ENCODE assay signal across 24 cellular contexts in the genomic region with DNA sequence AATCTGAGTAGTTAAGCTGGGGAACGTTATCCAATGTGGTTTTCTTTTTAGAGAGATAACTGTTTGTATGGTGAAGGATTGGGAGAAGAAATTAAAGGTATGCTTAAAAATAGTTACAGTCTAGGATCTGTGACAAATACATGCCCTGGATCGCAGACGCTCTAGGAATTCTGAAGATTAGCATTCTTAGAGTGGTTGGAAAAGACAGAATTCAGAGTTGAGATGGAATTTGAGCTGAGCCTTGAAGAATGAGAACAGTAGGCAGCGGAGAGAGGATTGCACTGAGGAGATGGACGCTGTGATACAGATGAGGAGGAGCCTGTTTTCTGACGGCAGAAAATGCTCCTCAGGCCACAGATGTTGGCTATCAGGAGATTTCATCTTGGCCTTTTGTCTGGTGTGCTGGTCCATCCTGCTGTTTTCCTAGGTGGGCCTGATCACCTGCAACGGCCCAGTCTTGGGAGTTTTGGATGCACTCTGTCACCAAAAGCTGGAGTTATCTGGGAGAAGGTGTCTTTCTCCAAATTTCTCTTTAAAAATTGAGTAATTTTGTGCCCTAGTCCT. TPM values are rescaled to one million over a fixed set of nuclear protein-coding genes. Genes with fewer than 3 reads are reported as not detected.
DNase-seq lines count a peak whose midpoint lies in the region; ATAC-seq and TF ChIP-seq lines count a peak whose summit lies in the region.
"Had no signal": no experiment of that assay in that cellular context is flagged by ENCODE, and none has a peak within 500 bp of the region (broad histone marks: within the 10 kb centered on the region; RNA-seq: fewer than 3 reads in every experiment).

No MANE protein-coding gene starts in this region.

- H3K14ac ChIP-seq in mesenchymal stem cell (ENCODE audit: low read length in 2 of 2) = no peak overlapping the region

- CTCF ChIA-PET in Caco-2 (lab: Charles Lee) = no interaction called here
- CTCF ChIA-PET in activated CD4-positive, alpha-beta memory T cell treated with anti-CD3 and anti-CD28 coated beads, Interleukin-2, amount 10 ng/mL, durations not matched to agents 7 days and 5 days (lab: Charles Lee) = no interaction called here

- 93% methylated on average over 7 of the region's 7 CpGs for WGBS in mesenchymal stem cell

- H3K27ac Mint-ChIP-seq in Caco-2 (ENCODE audit: unreplicated experiment) (peak overlapping the region; percentile 4), T-helper 17 cell (peak overlapping the region; percentile 24)
- no peak overlapping the region for H3K27ac Mint-ChIP-seq in activated CD4-positive, alpha-beta memory T cell treated with anti-CD3 and anti-CD28 coated beads, Interleukin-2, amount 10 ng/mL, durations not matched to agents 7 days and 5 days
- H3K27ac Mint-ChIP-seq: CD4-positive, CD25-positive, alpha-beta regulatory T cell had no signal

- POLR2A ChIA-PET in Caco-2 (lab: Charles Lee) = no interaction called here
- POLR2A ChIA-PET in activated CD4-positive, alpha-beta memory T cell treated with anti-CD3 and anti-CD28 coated beads, Interleukin-2, amount 10 ng/mL, durations not matched to agents 7 days and 5 days (lab: Charles Lee) = no interaction called here

- H3K18ac ChIP-seq in mesenchymal stem cell (ENCODE audit: low read depth in 1 of 2, low read length in 2 of 2) = no peak overlapping the region

- no peak overlapping the region for H2BK15ac ChIP-seq in mesenchymal stem cell (ENCODE audit: low read depth, poor library complexity, severe bottlenecking)

- no peak overlapping the region for H2BK120ac ChIP-seq in mesenchymal stem cell (ENCODE audit: low read depth, low read length)

- H3K9me3 ChIP-seq in Caco-2 (no peaks in the 10 kb centered on the region), T-helper 17 cell (ENCODE audit: control insufficient read depth, low read length, poor library complexity, severe bottlenecking) (no peaks in the 10 kb centered on the region), mesenchymal stem cell (ENCODE audit: control insufficient read depth, low read length) (no peaks in the 10 kb centered on the region)
- H3K9me3 ChIP-seq: BE2C, HAP-1 had no signal

- H3K4me3 Mint-ChIP-seq in Caco-2 (ENCODE audit: unreplicated experiment) (no peak overlapping the region), T-helper 17 cell (no peak overlapping the region)
- H3K4me3 Mint-ChIP-seq in activated CD4-positive, alpha-beta memory T cell treated with anti-CD3 and anti-CD28 coated beads, Interleukin-2, amount 10 ng/mL, durations not matched to agents 7 days and 5 days = no peak overlapping the region
- H3K4me3 Mint-ChIP-seq: CD4-positive, CD25-positive, alpha-beta regulatory T cell had no signal

- no TSS peak for BruUV-seq in Caco-2 (replicated peaks; lab: Mats Ljungman, UMichigan)

- no peaks in the 10 kb centered on the region for H3K4me1 ChIP-seq in Caco-2
- H3K4me1 ChIP-seq in mesenchymal stem cell (ENCODE audit: control insufficient read depth, insufficient read depth, low read depth, low read length) = peaks cover 22% of the 10 kb centered on the region
- H3K4me1 ChIP-seq: BE2C, HAP-1 had no signal

- no peak overlapping the region for H3K23ac ChIP-seq in mesenchymal stem cell (ENCODE audit: low read length in 2 of 2)

- intact Hi-C loops in Caco-2 (cut with micrococcal nuclease; ENCODE audit: unreplicated experiment) = no loop called here

- H3K9me3 Mint-ChIP-seq in Caco-2 (ENCODE audit: unreplicated experiment) = no peaks in the 10 kb centered on the region
- H3K9me3 Mint-ChIP-seq in activated CD4-positive, alpha-beta memory T cell treated with anti-CD3 and anti-CD28 coated beads, Interleukin-2, amount 10 ng/mL, durations not matched to agents 7 days and 5 days = no peaks in the 10 kb centered on the region
- H3K9me3 Mint-ChIP-seq: CD4-positive, CD25-positive, alpha-beta regulatory T cell had no signal

- H3K36me3 Mint-ChIP-seq in Caco-2 (ENCODE audit: insufficient read depth, unreplicated experiment) (peaks cover 86% of the 10 kb centered on the region), T-helper 17 cell (ENCODE audit: low read depth) (peaks cover 23% of the 10 kb centered on the region)
- peaks cover 23% of the 10 kb centered on the region for H3K36me3 Mint-ChIP-seq in activated CD4-positive, alpha-beta memory T cell treated with anti-CD3 and anti-CD28 coated beads, Interleukin-2, amount 10 ng/mL, durations not matched to agents 7 days and 5 days (ENCODE audit: low read depth)

- H3K4me3 ChIP-seq in Caco-2 (ENCODE audit: low read depth, low read length) (no peak overlapping the region), mesenchymal stem cell (ENCODE audit: insufficient read depth in 1 of 2, low read depth in 1 of 2, low read length in 2 of 2) (no peak overlapping the region), retinal pigment epithelial cell (ENCODE audit: low read length) (no peak overlapping the region)
- H3K4me3 ChIP-seq: GM12878, GM23248, HAP-1 had no signal

- DNase-seq in Caco-2 (no peak), T-helper 17 cell (no peak), mesenchymal stem cell (no peak), retinal pigment epithelial cell (ENCODE audit: low read depth) (peak; percentile 10), DMS 273 (lab: John Stamatoyannopoulos, UW; ENCODE audit: unreplicated experiment) (no peak)
- DNase-seq in activated CD4-positive, alpha-beta memory T cell treated with anti-CD3 and anti-CD28 coated beads, Interleukin-2, amount 10 ng/mL, durations not matched to agents 7 days and 5 days = no peak
- DNase-seq: BE2C; CD4-positive, CD25-positive, alpha-beta regulatory T cell; DMS 273 treated with DMSO at 0.1 percent for 48 hours; DMS79 treated with DMSO at 0.1 percent for 48 hours; GM23248; IMR-90; NCI-H1092 treated with DMSO at 0.1 percent for 48 hours; NCI-H146; NCI-H2029; NCI-H2227 treated with DMSO at 0.1 percent for 48 hours; NCI-H510A treated with DMSO at 0.1 percent for 48 hours; NCI-H748 treated with DMSO at 0.1 percent for 48 hours; SHP77 treated with DMSO at 0.1 percent for 48 hours had no signal

- H2AFZ ChIP-seq in mesenchymal stem cell (ENCODE audit: low read depth, low read length) = no peak overlapping the region
- H2AFZ ChIP-seq: GM23248 had no signal

- TF ChIP-seq CTCF in Caco-2 (IDR thresholded peaks at IDR 0.05; ENCODE audit: insufficient read depth in 1 of 2, low read depth in 1 of 2, low read length in 1 of 2, severe bottlenecking in 1 of 2, unreplicated experiment in 1 of 2) (no peak), retinal pigment epithelial cell (conservative IDR thresholded peaks at IDR 0.05; ENCODE audit: low read depth, low read length) (no peak)

- no peak overlapping the region for H3K4me2 ChIP-seq in mesenchymal stem cell (ENCODE audit: low read length, poor library complexity, severe bottlenecking)
- H3K4me2 ChIP-seq: KMS-11 had no signal

- no peak overlapping the region for H4K8ac ChIP-seq in mesenchymal stem cell (ENCODE audit: low read length)

- no peak overlapping the region for H3K9ac ChIP-seq in mesenchymal stem cell (ENCODE audit: low read length)
- H3K9ac ChIP-seq: GM23248, KMS-11 had no signal

- no peak overlapping the region for H2BK5ac ChIP-seq in mesenchymal stem cell (ENCODE audit: low read depth, low read length, poor library complexity, severe bottlenecking)

- peaks cover 14% of the 10 kb centered on the region for H3K79me1 ChIP-seq in mesenchymal stem cell (replicated peaks; ENCODE audit: low read length, poor library complexity, severe bottlenecking)

- H3K27me3 ChIP-seq in Caco-2 (replicated peaks; ENCODE audit: control insufficient read depth, insufficient read depth, low read length) (no peaks in the 10 kb centered on the region), mesenchymal stem cell (ENCODE audit: control insufficient read depth in 1 of 2, insufficient read depth in 1 of 2, low read length in 2 of 2) (no peaks in the 10 kb centered on the region)
- H3K27me3 ChIP-seq: BE2C had no signal

- H4K91ac ChIP-seq in mesenchymal stem cell (ENCODE audit: low read length) = no peak overlapping the region

- peak overlapping the region; percentile 89 for H2AK5ac ChIP-seq in mesenchymal stem cell (ENCODE audit: low read length, severe bottlenecking)

- peak overlapping the region; percentile 90 for H3K27ac ChIP-seq in mesenchymal stem cell (ENCODE audit: low read length, poor library complexity, severe bottlenecking)
- H3K27ac ChIP-seq: GM23248, KMS-11, RWPE1 had no signal

- H3K36me3 ChIP-seq in Caco-2 (ENCODE audit: control insufficient read depth, insufficient read depth, low read length) (peaks cover 4% of the 10 kb centered on the region), mesenchymal stem cell (ENCODE audit: control insufficient read depth in 1 of 2, insufficient read depth in 2 of 2, low read depth in 1 of 2, low read length in 2 of 2) (peaks cover 18 to 74% of the 10 kb centered on the region in 2 experiments)

- no peaks in the 10 kb centered on the region for H3K27me3 Mint-ChIP-seq in Caco-2 (ENCODE audit: insufficient read depth, unreplicated experiment)
- no peaks in the 10 kb centered on the region for H3K27me3 Mint-ChIP-seq in T-helper 17 cell
- no peaks in the 10 kb centered on the region for H3K27me3 Mint-ChIP-seq in activated CD4-positive, alpha-beta memory T cell treated with anti-CD3 and anti-CD28 coated beads, Interleukin-2, amount 10 ng/mL, durations not matched to agents 7 days and 5 days
- H3K27me3 Mint-ChIP-seq: CD4-positive, CD25-positive, alpha-beta regulatory T cell had no signal

- ATAC-seq in T-helper 17 cell (no peak), HG03025 (IDR thresholded peaks at IDR 0.05; ENCODE audit: low FRiP score, unreplicated experiment) (no peak)
- ATAC-seq: GM12878 had no signal

- no peak overlapping the region for H2BK12ac ChIP-seq in mesenchymal stem cell (ENCODE audit: low read length in 2 of 2)

- no peak overlapping the region for H3K4ac ChIP-seq in mesenchymal stem cell (ENCODE audit: low read depth in 1 of 2, low read length in 2 of 2)

- H3K4me1 Mint-ChIP-seq in Caco-2 (ENCODE audit: low read depth, unreplicated experiment) (peaks cover 17% of the 10 kb centered on the region), T-helper 17 cell (peaks cover 7% of the 10 kb centered on the region)
- H3K4me1 Mint-ChIP-seq in activated CD4-positive, alpha-beta memory T cell treated with anti-CD3 and anti-CD28 coated beads, Interleukin-2, amount 10 ng/mL, durations not matched to agents 7 days and 5 days = no peaks in the 10 kb centered on the region
- H3K4me1 Mint-ChIP-seq: CD4-positive, CD25-positive, alpha-beta regulatory T cell had no signal

RNA-seq across cellular contexts. Expression of gene KIF25, which starts 48.3 kb away (rescaled TPM):
- total RNA-seq in Caco-2 (2022) = not detected in 2 replicates
- not detected for total RNA-seq in T-helper 17 cell
- polyA plus RNA-seq in mesenchymal stem cell (2013, experiment 1 of 2) = 0.40 TPM
- polyA plus RNA-seq in mesenchymal stem cell (2013, experiment 2 of 2) = 0.63 TPM
- not detected for total RNA-seq in activated CD4-positive, alpha-beta memory T cell treated with anti-CD3 and anti-CD28 coated beads, Interleukin-2, amount 10 ng/mL, durations not matched to agents 7 days and 5 days
- total RNA-seq: CD4-positive, CD25-positive, alpha-beta regulatory T cell; GM12878; GM23248; IMR-90 had no signal
- polyA plus RNA-seq: CD4-positive, CD25-positive, alpha-beta regulatory T cell; GM12878; GM23248; IMR-90 had no signal
